ENCODE assay signal across 12 cellular contexts in genomic region chr5:131285637-131286399, GRCh38. TPM values are rescaled to one million over a fixed set of nuclear protein-coding genes. Genes with fewer than 3 reads are reported as not detected.
DNase-seq lines count a peak whose midpoint lies in the region; ATAC-seq, FAIRE-seq and TF ChIP-seq lines count a peak whose summit lies in the region.
"Had no signal": no experiment of that assay in that cellular context is flagged by ENCODE, and none has a peak within 500 bp of the region (broad histone marks: within the 10 kb centered on the region; RNA-seq: fewer than 3 reads in every experiment).

No MANE protein-coding gene starts in this region.

- no peak for TF ChIP-seq POLR2A in K562 (conservative IDR thresholded peaks at IDR 0.05)
- no peak for TF ChIP-seq POLR2A in suprapubic skin (IDR thresholded peaks at IDR 0.05)

- ATAC-seq in CD4-positive, CD25-positive, alpha-beta regulatory T cell (ENCODE audit: low read depth in 2 of 2), result no peak
- peak; percentile 35 for ATAC-seq in GM18867 (IDR thresholded peaks at IDR 0.05; ENCODE audit: unreplicated experiment)
- peak; percentile 28 for ATAC-seq in HG03354 (IDR thresholded peaks at IDR 0.05; ENCODE audit: poor library complexity, severe bottlenecking, unreplicated experiment)
- no peak for ATAC-seq in K562

- peaks cover 47 to 92% (median 63%) of the 10 kb centered on the region in 4 donors for H3K4me1 Mint-ChIP-seq in CD4-positive, CD25-positive, alpha-beta regulatory T cell

- H3K4me3 ChIP-seq in CD4-positive, CD25-positive, alpha-beta regulatory T cell (ENCODE audit: low read depth, low read length), result peak overlapping the region; percentile 54
- H3K4me3 ChIP-seq in K562 (no peak overlapping the region), suprapubic skin (no peak overlapping the region)
- H3K4me3 ChIP-seq: BLaER1 treated with 17β-estradiol and CSF1 and Interleukin-3, amounts not matched to agents 10 nM and 100 nM; left ventricle myocardium inferior had no signal

- whole genome bisulfite sequencing in K562 (ENCODE audit: insufficient coverage, low coverage, missing lambda C conversion rate), result 86% methylated on average over 1 of the region's 1 CpG
- 64% methylated on average over 1 of the region's 1 CpG for WGBS in suprapubic skin

- no peaks in the 10 kb centered on the region for H3K9me3 ChIP-seq in CD4-positive, CD25-positive, alpha-beta regulatory T cell (ENCODE audit: control insufficient read depth in 2 of 2, low read length in 2 of 2)
- H3K9me3 ChIP-seq in K562 (replicated peaks; ENCODE audit: control insufficient read depth, insufficient read depth, low read depth, low read length) (no peaks in the 10 kb centered on the region), suprapubic skin (no peaks in the 10 kb centered on the region)
- H3K9me3 ChIP-seq: left ventricle myocardium inferior had no signal

- no peaks in the 10 kb centered on the region for H3K27me3 ChIP-seq in CD4-positive, CD25-positive, alpha-beta regulatory T cell (ENCODE audit: control insufficient read depth, insufficient read depth, low read length)
- H3K27me3 ChIP-seq in K562 (ENCODE audit: control insufficient read depth in 2 of 2, insufficient read depth in 2 of 2, low read length in 2 of 2) (no peaks in the 10 kb centered on the region), suprapubic skin (no peaks in the 10 kb centered on the region)
- H3K27me3 ChIP-seq: BLaER1 treated with 17β-estradiol and CSF1 and Interleukin-3, amounts not matched to agents 10 nM and 100 nM had no signal

- H3K27me3 Mint-ChIP-seq in CD4-positive, CD25-positive, alpha-beta regulatory T cell, result peaks cover 4% of the 10 kb centered on the region

- peaks cover 0 to 4% (median 0%) of the 10 kb centered on the region in 7 donors for H3K9me3 Mint-ChIP-seq in CD4-positive, CD25-positive, alpha-beta regulatory T cell

- TF ChIP-seq EP300 in K562 (IDR thresholded peaks at IDR 0.05; ENCODE audit: low read length), result no peak
- TF ChIP-seq EP300 in suprapubic skin (IDR thresholded peaks at IDR 0.05), result no peak

- H3K4me1 ChIP-seq in CD4-positive, CD25-positive, alpha-beta regulatory T cell (ENCODE audit: control insufficient read depth, insufficient read depth, low read length, poor library complexity, severe bottlenecking), result peaks cover 80% of the 10 kb centered on the region
- H3K4me1 ChIP-seq in K562 (replicated peaks in 1 of 2; ENCODE audit: control insufficient read depth in 2 of 2, insufficient read depth in 2 of 2, low read length in 2 of 2) (no peaks in the 10 kb centered on the region), suprapubic skin (peaks cover 25% of the 10 kb centered on the region)
- H3K4me1 ChIP-seq: parathyroid adenoma had no signal

- in situ Hi-C loops in K562 (cut with MboI), result no loop called here

- no peaks in the 10 kb centered on the region for H4K20me1 ChIP-seq in K562 (replicated peaks; ENCODE audit: control insufficient read depth, insufficient read depth, low read length)

- CTCF ChIA-PET in K562 (lab: Yijun Ruan, JAX; ENCODE audit: low intra/inter-chr PET ratio), result no interaction called here

- POLR2A ChIA-PET in K562 (lab: Yijun Ruan, JAX), result interaction anchor here (0.7 to 1.4 kb wide), 6 partner anchors 15 to 57 kb away, joined by 3 to 5 read pairs (median 3); partner anchors contain the start of gene CDC42SE2

- H3K9ac ChIP-seq in K562 (ENCODE audit: insufficient read depth in 1 of 2, low read depth in 2 of 2, low read length in 2 of 2), result no peak overlapping the region
- H3K9ac ChIP-seq: BLaER1 treated with 17β-estradiol and CSF1 and Interleukin-3, amounts not matched to agents 10 nM and 100 nM; parathyroid adenoma had no signal

- H3K27ac ChIP-seq in CD4-positive, CD25-positive, alpha-beta regulatory T cell (ENCODE audit: insufficient read depth, low read length, poor library complexity, severe bottlenecking), result peak overlapping the region; percentile 77
- H3K27ac ChIP-seq in K562 (ENCODE audit: extremely low read depth, low read depth, low read length) (no peak overlapping the region), suprapubic skin (no peak overlapping the region)
- H3K27ac ChIP-seq: BLaER1 treated with 17β-estradiol and CSF1 and Interleukin-3, amounts not matched to agents 10 nM and 100 nM; left ventricle myocardium inferior; parathyroid adenoma had no signal

- H3K36me3 ChIP-seq in CD4-positive, CD25-positive, alpha-beta regulatory T cell (ENCODE audit: control insufficient read depth, insufficient read depth, low read length), result peaks cover 20% of the 10 kb centered on the region
- peaks cover 7% of the 10 kb centered on the region; the same call in 1 of the 3 replicates for H3K36me3 ChIP-seq in K562 (ENCODE audit: control insufficient read depth, insufficient read depth, low read length)
- no peaks in the 10 kb centered on the region for H3K36me3 ChIP-seq in suprapubic skin

- H3K79me2 ChIP-seq in K562 (ENCODE audit: control insufficient read depth, insufficient read depth, low read length), result peaks cover 87% of the 10 kb centered on the region

- no peak overlapping the region for H3K4me2 ChIP-seq in K562 (ENCODE audit: insufficient read depth, low read length)
- H3K4me2 ChIP-seq: BLaER1 treated with 17β-estradiol and CSF1 and Interleukin-3, amounts not matched to agents 10 nM and 100 nM had no signal

- H3K36me3 Mint-ChIP-seq in CD4-positive, CD25-positive, alpha-beta regulatory T cell, result peaks cover 14% of the 10 kb centered on the region

- H3K4me3 Mint-ChIP-seq in CD4-positive, CD25-positive, alpha-beta regulatory T cell, result peak overlapping the region; percentile 4 to 76 (median 22)

- no TSS peak for BruUV-seq in K562 (replicated peaks; lab: Mats Ljungman, UMichigan)

- no peak for TF ChIP-seq RAD21 in K562 (CRISPR knock-in tag; conservative IDR thresholded peaks at IDR 0.05 in 1 of 2, IDR thresholded peaks at IDR 0.05 in 1 of 2)

- H2AFZ ChIP-seq in K562 (ENCODE audit: low read depth, low read length), result no peak overlapping the region
- H2AFZ ChIP-seq: parathyroid adenoma had no signal

- TF ChIP-seq CTCF in K562 (IDR thresholded peaks at IDR 0.05 in 2 of 3, conservative IDR thresholded peaks at IDR 0.05 in 1 of 3; ENCODE audit: insufficient read depth in 2 of 3, low read depth in 1 of 3, low read length in 3 of 3) (no peak), suprapubic skin (IDR thresholded peaks at IDR 0.05) (no peak)

- peak overlapping the region in 2 of 3 donors; percentile 4 to 63 for H3K27ac Mint-ChIP-seq in CD4-positive, CD25-positive, alpha-beta regulatory T cell

- no peak for FAIRE-seq in K562 (lab: Jason Lieb, UNC)

- intact Hi-C loops in K562 (cut with micrococcal nuclease), result no loop called here

- DNase-seq in CD4-positive, CD25-positive, alpha-beta regulatory T cell, result no peak
- DNase-seq in K562 (ENCODE audit: extremely low read depth in 1 of 4, low spot score in 3 of 4), result no peak
- no peak for DNase-seq in EL
- no peak for DNase-seq in 8988T
- DNase-seq in NCI-H2227 treated with DMSO at 0.1 percent for 48 hours (lab: John Stamatoyannopoulos, UW), result no peak
- DNase-seq in suprapubic skin (ENCODE audit: low spot score in 2 of 2), result no peak
- DNase-seq: left ventricle myocardium inferior; stimulated activated CD4-positive, alpha-beta T cell treated with anti-CD3 and anti-CD28 coated beads, Interleukin-2, amount 100 ng/mL, for 24 hours had no signal

- H3K9me1 ChIP-seq in K562 (ENCODE audit: control insufficient read depth, insufficient read depth, low read length), result no peaks in the 10 kb centered on the region

TF ChIP-seq in K562, 482 proteins besides CTCF, POLR2A, EP300 and RAD21 (continues in another document):
- TF ChIP-seq ZNF121 (CRISPR knock-in tag; conservative IDR thresholded peaks at IDR 0.05) (peak; percentile 78), NUFIP1 (IDR thresholded peaks at IDR 0.05; ENCODE audit: partially characterized antibody) (no peak), ZNF699 (CRISPR knock-in tag; IDR thresholded peaks at IDR 0.05; ENCODE audit: insufficient replicate concordance) (no peak), RBM25 (IDR thresholded peaks at IDR 0.05; ENCODE audit: low read depth, low read length, severe bottlenecking) (peak; percentile 41), ATF1 (CRISPR knock-in tag; IDR thresholded peaks at IDR 0.05) (no peak), ATF1 (tag; IDR thresholded peaks at IDR 0.05) (no peak), ZNF830 (CRISPR knock-in tag; IDR thresholded peaks at IDR 0.05) (no peak), ZNF12 (CRISPR knock-in tag; IDR thresholded peaks at IDR 0.05) (no peak), CREB3L1 (IDR thresholded peaks at IDR 0.05; ENCODE audit: borderline replicate concordance, low read depth) (no peak)

RNA-seq across cellular contexts. Expression of gene CDC42SE2, which starts 22.0 kb away (rescaled TPM):
- total RNA-seq in CD4-positive, CD25-positive, alpha-beta regulatory T cell, result 241 TPM
- 100 to 1,000 TPM; 351 to 429 (median 379) TPM for polyA plus RNA-seq in CD4-positive, CD25-positive, alpha-beta regulatory T cell
- 14.0 and 31.6 TPM in 2 replicates for total RNA-seq in K562 (2011; cell fraction: chromatin; rRNA removed; ENCODE audit: low replicate concordance)
- total RNA-seq in K562 (2011; cell fraction: nucleolus; rRNA removed), result 8.8 and 11.4 TPM in 2 replicates
- total RNA-seq in K562 (2011; cell fraction: nucleoplasm; rRNA removed), result 23.0 and 38.4 TPM in 2 replicates
- total RNA-seq in K562 (2014; rRNA removed) (24.8 and 31.2 TPM in 2 replicates), K562 (2014; rRNA removed; fragmentation: Illumina TruSeq; extraction: Trizol) (40.5 and 46.8 TPM in 2 replicates), K562 (2015; rRNA removed; fragmentation: Illumina TruSeq; extraction: Trizol) (38.0 and 39.7 TPM in 2 replicates), K562 (2021) (32.7 and 34.2 TPM in 2 replicates), suprapubic skin (10 to 100 TPM; 32.4 to 46.6 (median 36.7) TPM)
- polyA plus RNA-seq in K562 (2011; rRNA removed) (30.9 and 44.3 TPM in 2 replicates), K562 (2014; fragmentation: Illumina TruSeq; extraction: Trizol) (30.0 and 33.8 TPM in 2 replicates), K562 (2014; fragmentation: Nextera tagmentation; extraction: Ambion mirVana) (10 to 100 TPM; 25.9 to 27.9 TPM), K562 (2014; rRNA removed) (27.6 and 34.3 TPM in 2 replicates)
- 9.3 and 24.7 TPM in 2 replicates for polyA plus RNA-seq in K562 (2011; cell fraction: cytosol; rRNA removed)
- 6.0 and 9.8 TPM in 2 replicates for polyA plus RNA-seq in K562 (2011; cell fraction: nucleus; rRNA removed)
- polyA plus RNA-seq in K562 (2012), result 25.2 and 27.7 TPM in 2 replicates
- 57.8 and 58.4 TPM in 2 replicates for polyA minus RNA-seq in K562 (2011; rRNA and poly(A)+ RNA removed)
- 12.7 and 19.6 TPM in 2 replicates for polyA minus RNA-seq in K562 (2011; cell fraction: cytosol; rRNA and poly(A)+ RNA removed)
- polyA minus RNA-seq in K562 (2011; cell fraction: nucleus; rRNA and poly(A)+ RNA removed), result 11.4 and 14.8 TPM in 2 replicates

Comparison
In these comparisons a context has a peak if more than half of its experiments do, and no peak if none do; other contexts are left out.
1. ATAC-seq: peak in GM18867 (single experiment) and HG03354 (single experiment); none in CD4-positive, CD25-positive, alpha-beta regulatory T cell (0 of 2) and K562 (single experiment).